Comparison of ENCODE assay signal across 1 cellular context in the genomic region with DNA sequence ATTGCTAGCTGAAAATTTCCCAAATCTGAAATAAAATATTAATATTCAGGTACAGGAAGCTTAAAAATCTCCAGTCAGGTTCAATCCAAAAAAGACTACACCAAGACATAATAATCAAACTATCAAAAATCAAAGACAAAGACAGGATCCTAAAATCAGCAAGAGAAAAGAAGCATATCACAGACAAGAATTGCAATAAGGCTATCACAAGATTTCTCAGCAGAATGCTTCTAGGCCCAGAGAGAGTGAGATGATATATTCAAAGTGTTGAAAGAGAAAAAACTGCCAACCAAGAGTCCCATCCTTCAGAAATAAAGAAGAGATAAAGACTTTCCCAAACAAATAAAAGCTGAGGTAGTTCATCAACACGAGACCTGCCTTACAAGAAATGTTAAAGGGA.
TF ChIP-seq lines count a peak whose summit lies in the region.

No MANE protein-coding gene starts in this region.

TF ChIP-seq in K562, 482 proteins besides CTCF, POLR2A, EP300 and RAD21 (continued from another document):
- TF ChIP-seq, protein P1, sequence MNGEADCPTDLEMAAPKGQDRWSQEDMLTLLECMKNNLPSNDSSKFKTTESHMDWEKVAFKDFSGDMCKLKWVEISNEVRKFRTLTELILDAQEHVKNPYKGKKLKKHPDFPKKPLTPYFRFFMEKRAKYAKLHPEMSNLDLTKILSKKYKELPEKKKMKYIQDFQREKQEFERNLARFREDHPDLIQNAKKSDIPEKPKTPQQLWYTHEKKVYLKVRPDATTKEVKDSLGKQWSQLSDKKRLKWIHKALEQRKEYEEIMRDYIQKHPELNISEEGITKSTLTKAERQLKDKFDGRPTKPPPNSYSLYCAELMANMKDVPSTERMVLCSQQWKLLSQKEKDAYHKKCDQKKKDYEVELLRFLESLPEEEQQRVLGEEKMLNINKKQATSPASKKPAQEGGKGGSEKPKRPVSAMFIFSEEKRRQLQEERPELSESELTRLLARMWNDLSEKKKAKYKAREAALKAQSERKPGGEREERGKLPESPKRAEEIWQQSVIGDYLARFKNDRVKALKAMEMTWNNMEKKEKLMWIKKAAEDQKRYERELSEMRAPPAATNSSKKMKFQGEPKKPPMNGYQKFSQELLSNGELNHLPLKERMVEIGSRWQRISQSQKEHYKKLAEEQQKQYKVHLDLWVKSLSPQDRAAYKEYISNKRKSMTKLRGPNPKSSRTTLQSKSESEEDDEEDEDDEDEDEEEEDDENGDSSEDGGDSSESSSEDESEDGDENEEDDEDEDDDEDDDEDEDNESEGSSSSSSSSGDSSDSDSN (IDR thresholded peaks at IDR 0.05; ENCODE audit: borderline replicate concordance in 1 of 2, low read depth in 2 of 2, low read length in 2 of 2): no peak
- TF ChIP-seq ZNF274 (IDR thresholded peaks at IDR 0.05; ENCODE audit: borderline replicate concordance, low read depth, low read length) (no peak), NR2C2 (CRISPR knock-in tag; IDR thresholded peaks at IDR 0.05) (no peak), NR2C2 (tag; IDR thresholded peaks at IDR 0.05) (no peak)
- TF ChIP-seq, protein P2, sequence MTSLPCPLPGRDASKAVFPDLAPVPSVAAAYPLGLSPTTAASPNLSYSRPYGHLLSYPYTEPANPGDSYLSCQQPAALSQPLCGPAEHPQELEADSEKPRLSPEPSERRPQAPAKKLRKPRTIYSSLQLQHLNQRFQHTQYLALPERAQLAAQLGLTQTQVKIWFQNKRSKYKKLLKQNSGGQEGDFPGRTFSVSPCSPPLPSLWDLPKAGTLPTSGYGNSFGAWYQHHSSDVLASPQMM (CRISPR knock-in tag; IDR thresholded peaks at IDR 0.05): no peak
- TF ChIP-seq, protein P3, sequence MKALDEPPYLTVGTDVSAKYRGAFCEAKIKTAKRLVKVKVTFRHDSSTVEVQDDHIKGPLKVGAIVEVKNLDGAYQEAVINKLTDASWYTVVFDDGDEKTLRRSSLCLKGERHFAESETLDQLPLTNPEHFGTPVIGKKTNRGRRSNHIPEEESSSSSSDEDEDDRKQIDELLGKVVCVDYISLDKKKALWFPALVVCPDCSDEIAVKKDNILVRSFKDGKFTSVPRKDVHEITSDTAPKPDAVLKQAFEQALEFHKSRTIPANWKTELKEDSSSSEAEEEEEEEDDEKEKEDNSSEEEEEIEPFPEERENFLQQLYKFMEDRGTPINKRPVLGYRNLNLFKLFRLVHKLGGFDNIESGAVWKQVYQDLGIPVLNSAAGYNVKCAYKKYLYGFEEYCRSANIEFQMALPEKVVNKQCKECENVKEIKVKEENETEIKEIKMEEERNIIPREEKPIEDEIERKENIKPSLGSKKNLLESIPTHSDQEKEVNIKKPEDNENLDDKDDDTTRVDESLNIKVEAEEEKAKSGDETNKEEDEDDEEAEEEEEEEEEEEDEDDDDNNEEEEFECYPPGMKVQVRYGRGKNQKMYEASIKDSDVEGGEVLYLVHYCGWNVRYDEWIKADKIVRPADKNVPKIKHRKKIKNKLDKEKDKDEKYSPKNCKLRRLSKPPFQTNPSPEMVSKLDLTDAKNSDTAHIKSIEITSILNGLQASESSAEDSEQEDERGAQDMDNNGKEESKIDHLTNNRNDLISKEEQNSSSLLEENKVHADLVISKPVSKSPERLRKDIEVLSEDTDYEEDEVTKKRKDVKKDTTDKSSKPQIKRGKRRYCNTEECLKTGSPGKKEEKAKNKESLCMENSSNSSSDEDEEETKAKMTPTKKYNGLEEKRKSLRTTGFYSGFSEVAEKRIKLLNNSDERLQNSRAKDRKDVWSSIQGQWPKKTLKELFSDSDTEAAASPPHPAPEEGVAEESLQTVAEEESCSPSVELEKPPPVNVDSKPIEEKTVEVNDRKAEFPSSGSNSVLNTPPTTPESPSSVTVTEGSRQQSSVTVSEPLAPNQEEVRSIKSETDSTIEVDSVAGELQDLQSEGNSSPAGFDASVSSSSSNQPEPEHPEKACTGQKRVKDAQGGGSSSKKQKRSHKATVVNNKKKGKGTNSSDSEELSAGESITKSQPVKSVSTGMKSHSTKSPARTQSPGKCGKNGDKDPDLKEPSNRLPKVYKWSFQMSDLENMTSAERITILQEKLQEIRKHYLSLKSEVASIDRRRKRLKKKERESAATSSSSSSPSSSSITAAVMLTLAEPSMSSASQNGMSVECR (CRISPR knock-in tag; IDR thresholded peaks at IDR 0.05): no peak
TF ChIP-seq in K562: peak in this region for 2.
